Comparison of ENCODE assay signal across 8 cellular contexts in genomic region chr7:100673942-100674431, GRCh38. TPM values are rescaled to one million over a fixed set of nuclear protein-coding genes. Genes with fewer than 3 reads are reported as not detected.
DNase-seq lines count a peak whose midpoint lies in the region; TF ChIP-seq lines count a peak whose summit lies in the region.

No MANE protein-coding gene starts in this region.

- H3K9me3 ChIP-seq in AG04450 (ENCODE audit: control insufficient read depth, insufficient read depth, low read length) (no peaks in the 10 kb centered on the region; the same call in 1 of the 2 replicates), NT2/D1 (ENCODE audit: insufficient read depth, low read length) (no peaks in the 10 kb centered on the region), adipocyte (ENCODE audit: control insufficient read depth, low read length) (no peaks in the 10 kb centered on the region), right atrium auricular region (no peaks in the 10 kb centered on the region)

- in situ Hi-C loops in GM13977 (cut with MboI; ENCODE audit: low pct_unique_long_range_greater_than_20kb, low sequenced_read_pairs, unreplicated experiment) = no loop called here

- TF ChIP-seq CTCF in AG04450 (IDR thresholded peaks at IDR 0.05; ENCODE audit: low read depth, low read length) = no peak
- TF ChIP-seq CTCF in GM20000 (IDR thresholded peaks at IDR 0.05; ENCODE audit: extremely low read depth, missing control alignments) = no peak
- peak in 1 of 2 donors; percentile 9 for TF ChIP-seq CTCF in right atrium auricular region (IDR thresholded peaks at IDR 0.05)
- TF ChIP-seq CTCF in GM13977 (IDR thresholded peaks at IDR 0.05; ENCODE audit: extremely low read depth, insufficient read depth, missing control alignments) = no peak

- H3K4me3 ChIP-seq in AG04450 (ENCODE audit: low read depth, low read length) = peak overlapping the region; percentile 90
- H3K4me3 ChIP-seq in NT2/D1 (ENCODE audit: insufficient read length, low read depth) = peak overlapping the region; percentile 79
- peak overlapping the region; percentile 95 for H3K4me3 ChIP-seq in adipocyte (ENCODE audit: low read length)
- peak overlapping the region; percentile 97 to 99 for H3K4me3 ChIP-seq in right atrium auricular region
- peak overlapping the region; percentile 97 for H3K4me3 ChIP-seq in skeletal muscle cell (ENCODE audit: low read depth, low read length)

- peaks cover 9% of the 10 kb centered on the region for H3K4me1 ChIP-seq in NT2/D1 (ENCODE audit: insufficient read depth, insufficient read length)
- peaks cover 9% of the 10 kb centered on the region for H3K4me1 ChIP-seq in adipocyte (ENCODE audit: control insufficient read depth, insufficient read depth, low read length)
- peaks cover 0 to 33% of the 10 kb centered on the region in 2 donors for H3K4me1 ChIP-seq in right atrium auricular region

- peaks cover 8% of the 10 kb centered on the region for H3K27me3 ChIP-seq in AG04450 (ENCODE audit: control insufficient read depth, insufficient read depth, low read length)
- H3K27me3 ChIP-seq in NT2/D1 (ENCODE audit: insufficient read depth, insufficient read length) = peaks cover 2% of the 10 kb centered on the region
- no peaks in the 10 kb centered on the region for H3K27me3 ChIP-seq in adipocyte (replicated peaks; ENCODE audit: control insufficient read depth, insufficient read depth, low read length)
- H3K27me3 ChIP-seq in right atrium auricular region = no peaks in the 10 kb centered on the region

- H3K27ac ChIP-seq in AG04450 (ENCODE audit: low read depth, low read length) (peak overlapping the region; percentile 21), right atrium auricular region (peak overlapping the region; percentile 99)

- POLR2A ChIA-PET in AG04450 (lab: Yijun Ruan, JAX) = no interaction called here

- no peak for DNase-seq in AG04450 (ENCODE audit: low read depth, low spot score)
- peak; percentile 54 for DNase-seq in GM20000 (ENCODE audit: low spot score)
- no peak for DNase-seq in NT2/D1 (ENCODE audit: low read depth, low spot score)
- DNase-seq in adipocyte (ENCODE audit: low read depth) = peak; percentile 59
- DNase-seq in right atrium auricular region (ENCODE audit: low spot score) = no peak
- DNase-seq in skeletal muscle cell (ENCODE audit: low read depth) = no peak
- DNase-seq in GM13977 (ENCODE audit: low spot score) = no peak
- no peak for DNase-seq in middle frontal gyrus (ENCODE audit: extremely low spot score, low spot score)

- H3K9ac ChIP-seq in NT2/D1 (ENCODE audit: insufficient read length, low read depth) = peak overlapping the region; percentile 83
- peak overlapping the region; percentile 94 for H3K9ac ChIP-seq in adipocyte (ENCODE audit: low read length)

- peaks cover 26% of the 10 kb centered on the region for H3K36me3 ChIP-seq in NT2/D1 (ENCODE audit: insufficient read depth, insufficient read length, low read length)
- H3K36me3 ChIP-seq in adipocyte (ENCODE audit: control insufficient read depth, insufficient read depth, low read length, severe bottlenecking) = peaks cover 26% of the 10 kb centered on the region
- peaks cover 28% of the 10 kb centered on the region for H3K36me3 ChIP-seq in right atrium auricular region

- CTCF ChIA-PET in AG04450 (lab: Charles Lee) = no interaction called here

RNA-seq across cellular contexts. Expression of gene GNB2, which starts 0.4 kb away (rescaled TPM):
- 68.4 and 114 TPM in 2 replicates for polyA plus RNA-seq in AG04450 (2011; rRNA removed)
- 77.8 and 95.0 TPM in 2 replicates for polyA minus RNA-seq in AG04450 (2011; rRNA and poly(A)+ RNA removed)
- 100 to 1,000 TPM in 1 of 2 donors, 10 to 100 TPM in 1; 96.2 to 169 TPM for total RNA-seq in right atrium auricular region

RNA-seq across cellular contexts. Expression of gene ACTL6B, which starts 17.7 kb away (rescaled TPM):
- not detected in 2 replicates for polyA plus RNA-seq in AG04450 (2011; rRNA removed)
- not detected in 2 replicates for polyA minus RNA-seq in AG04450 (2011; rRNA and poly(A)+ RNA removed)
- not detected for total RNA-seq in right atrium auricular region

RNA-seq across cellular contexts. Expression of gene GIGYF1, which starts 20.1 kb away (rescaled TPM):
- polyA plus RNA-seq in AG04450 (2011; rRNA removed) = 4.4 and 5.2 TPM in 2 replicates
- polyA minus RNA-seq in AG04450 (2011; rRNA and poly(A)+ RNA removed) = 4.7 and 5.4 TPM in 2 replicates
- total RNA-seq in right atrium auricular region = 10 to 100 TPM; 13.4 to 17.4 TPM

RNA-seq across cellular contexts. Expression of gene POP7, which starts 31.9 kb away (rescaled TPM):
- 17.7 and 20.0 TPM in 2 replicates for polyA plus RNA-seq in AG04450 (2011; rRNA removed)
- polyA minus RNA-seq in AG04450 (2011; rRNA and poly(A)+ RNA removed) = 8.9 and 9.2 TPM in 2 replicates
- total RNA-seq in right atrium auricular region = 10 to 100 TPM; 19.1 to 28.7 TPM

RNA-seq across cellular contexts. Expression of gene TFR2, which starts 32.6 kb away (rescaled TPM):
- polyA plus RNA-seq in AG04450 (2011; rRNA removed) = 0.05 and 0.06 TPM in 2 replicates
- polyA minus RNA-seq in AG04450 (2011; rRNA and poly(A)+ RNA removed) = not detected in 2 replicates
- under 1 TPM in 1 of 2 donors, not detected in 1; 0.19 TPM for total RNA-seq in right atrium auricular region

Comparison
In these comparisons a context has a peak if more than half of its experiments do, and no peak if none do; other contexts are left out.
1. DNase-seq: peak in GM20000 (single experiment) and adipocyte (single experiment); none in AG04450 (single experiment), NT2/D1 (single experiment), right atrium auricular region (single experiment), skeletal muscle cell (single experiment), GM13977 (single experiment) and middle frontal gyrus (single experiment).
2. Peak in every context shown above with its lines, with median percentiles within 50 percentile points of each other: H3K4me3 ChIP-seq.